Comparison of ENCODE assay signal across 18 cellular contexts in genomic region chr3:69833591-69833990, GRCh38.
"Had no signal": no experiment of that assay in that cellular context is flagged by ENCODE, and none has a peak within 500 bp of the region (broad histone marks: within the 10 kb centered on the region; RNA-seq: fewer than 3 reads in every experiment).

No MANE protein-coding gene starts in this region.

- H3K4me1 ChIP-seq: Peyer's patch had no signal

- H3K27ac ChIP-seq: Peyer's patch, SJSA1, SK-N-MC had no signal

- H3K4me3 ChIP-seq: Peyer's patch, SJSA1, SK-N-MC had no signal

- DNase-seq: KBM-7, MM.1S, NCI-H1092 treated with DMSO at 0.1 percent for 48 hours, NCI-H1436, NCI-H187, NCI-H2029, NCI-H2081 treated with DMSO at 0.1 percent for 48 hours, NCI-H2171, NCI-H226, NCI-H446, NCI-H510A, NCI-H524 treated with DMSO at 0.1 percent for 48 hours, NCI-H69, NCI-H774, Peyer's patch, SIG-M5 had no signal

- H3K9me3 ChIP-seq: Peyer's patch, SJSA1 had no signal

- H3K27me3 ChIP-seq: Peyer's patch, SJSA1 had no signal

- H3K36me3 ChIP-seq: Peyer's patch, SJSA1 had no signal
